ENCODE assay signal across 14 cellular contexts in genomic region chr11:19790831-19791552, GRCh38.
DNase-seq lines count a peak whose midpoint lies in the region; ATAC-seq and TF ChIP-seq lines count a peak whose summit lies in the region.
"Had no signal": no experiment of that assay in that cellular context is flagged by ENCODE, and none has a peak within 500 bp of the region (broad histone marks: within the 10 kb centered on the region; RNA-seq: fewer than 3 reads in every experiment).

No MANE protein-coding gene starts in this region.

- peak overlapping the region; percentile 58 for H3K27ac ChIP-seq in colonic mucosa
- no peak overlapping the region for H3K27ac ChIP-seq in smooth muscle cell (ENCODE audit: low read depth)
- H3K27ac ChIP-seq in suprapubic skin = no peak overlapping the region
- H3K27ac ChIP-seq: A549 had no signal

- H3K9ac ChIP-seq in colonic mucosa (ENCODE audit: low read depth in 2 of 2, low read length in 2 of 2) (peak overlapping the region in 1 of 2 donors; percentile 7), smooth muscle cell (ENCODE audit: low read depth) (no peak overlapping the region)

- no peaks in the 10 kb centered on the region for H4K20me1 ChIP-seq in smooth muscle cell (ENCODE audit: low read depth)

- peaks cover 29% of the 10 kb centered on the region for H3F3A ChIP-seq in smooth muscle cell (ENCODE audit: low read depth)

- TF ChIP-seq POLR2A in suprapubic skin (IDR thresholded peaks at IDR 0.05) = no peak

- no peaks in the 10 kb centered on the region for H3K36me3 ChIP-seq in colonic mucosa
- H3K36me3 ChIP-seq in smooth muscle cell (ENCODE audit: low read depth) = no peaks in the 10 kb centered on the region
- H3K36me3 ChIP-seq in suprapubic skin = no peaks in the 10 kb centered on the region

- H3K9me3 ChIP-seq in colonic mucosa (no peaks in the 10 kb centered on the region), smooth muscle cell (replicated peaks; ENCODE audit: low read depth) (no peaks in the 10 kb centered on the region), suprapubic skin (no peaks in the 10 kb centered on the region)
- H3K9me3 ChIP-seq: A549, esophagus muscularis mucosa had no signal

- DNase-seq in NCI-H2196 (lab: John Stamatoyannopoulos, UW; ENCODE audit: unreplicated experiment) (peak; percentile 56), NCI-H2196 treated with DMSO at 0.1 percent for 48 hours (lab: John Stamatoyannopoulos, UW; ENCODE audit: unreplicated experiment) (no peak), colonic mucosa (peak; percentile 94), smooth muscle cell (lab: John Stamatoyannopoulos, UW; ENCODE audit: unreplicated experiment) (no peak), suprapubic skin (ENCODE audit: low spot score in 2 of 2) (no peak), NCI-H524 (lab: John Stamatoyannopoulos, UW) (no peak)
- DNase-seq in activated T-cell treated with anti-CD3 and anti-CD28 coated beads, Interleukin-2, amount 50 U/mL, for 1 hour = no peak
- DNase-seq: activated CD4-positive, alpha-beta T cell treated with anti-CD3 and anti-CD28 coated beads, Interleukin-2, amount 50 U/mL, for 48 hours; DMS 273 treated with DMSO at 0.1 percent for 48 hours; naive thymus-derived CD8-positive, alpha-beta T cell; NCI-H1417 had no signal

- H3K4me2 ChIP-seq in smooth muscle cell = peak overlapping the region; percentile 75
- H3K4me2 ChIP-seq: A549 had no signal

- no peaks in the 10 kb centered on the region for H3K27me3 ChIP-seq in colonic mucosa
- no peaks in the 10 kb centered on the region for H3K27me3 ChIP-seq in smooth muscle cell (ENCODE audit: low read depth)
- no peaks in the 10 kb centered on the region for H3K27me3 ChIP-seq in suprapubic skin
- H3K27me3 ChIP-seq: esophagus muscularis mucosa had no signal

- H3K4me1 ChIP-seq in colonic mucosa (peaks cover 14% of the 10 kb centered on the region), smooth muscle cell (ENCODE audit: low read depth) (peaks cover 8% of the 10 kb centered on the region), suprapubic skin (peaks cover 13% of the 10 kb centered on the region)
- H3K4me1 ChIP-seq: A549 had no signal

- intact Hi-C loops in colonic mucosa (cut with DNase I) = no loop called here

- peak; percentile 79 for ATAC-seq in HG02798 (IDR thresholded peaks at IDR 0.05; ENCODE audit: poor library complexity, unreplicated experiment)
- ATAC-seq: A549; naive thymus-derived CD8-positive, alpha-beta T cell had no signal

- H3K79me2 ChIP-seq in smooth muscle cell (ENCODE audit: low read depth) = peaks cover 28% of the 10 kb centered on the region

- 80% methylated on average over 8 of the region's 8 CpGs for WGBS in smooth muscle cell (ENCODE audit: low lambda C conversion rate)
- WGBS in suprapubic skin = 75% methylated on average over 8 of the region's 8 CpGs

- no peak for TF ChIP-seq EP300 in suprapubic skin (IDR thresholded peaks at IDR 0.05)

- TF ChIP-seq CTCF in colonic mucosa (IDR thresholded peaks at IDR 0.05) (no peak), smooth muscle cell (IDR thresholded peaks at IDR 0.05; ENCODE audit: borderline replicate concordance, insufficient read depth, poor library complexity, severe bottlenecking) (no peak), suprapubic skin (IDR thresholded peaks at IDR 0.05) (no peak)

- no peak overlapping the region for H3K4me3 ChIP-seq in colonic mucosa
- H3K4me3 ChIP-seq in smooth muscle cell = no peak overlapping the region
- no peak overlapping the region for H3K4me3 ChIP-seq in suprapubic skin
- H3K4me3 ChIP-seq: A549, esophagus muscularis mucosa had no signal

- no peak overlapping the region for H2AFZ ChIP-seq in smooth muscle cell (ENCODE audit: low read depth)

Comparison
In these comparisons a context has a peak if more than half of its experiments do, and no peak if none do; other contexts are left out.
1. DNase-seq: peak in NCI-H2196 (single experiment) and colonic mucosa (single experiment); none in NCI-H2196 treated with DMSO at 0.1 percent for 48 hours (single experiment), smooth muscle cell (single experiment), activated T-cell treated with anti-CD3 and anti-CD28 coated beads, Interleukin-2, amount 50 U/mL, for 1 hour (single experiment), suprapubic skin (0 of 2) and NCI-H524 (0 of 2).